ENCODE assay signal across 19 cellular contexts in the genomic region with DNA sequence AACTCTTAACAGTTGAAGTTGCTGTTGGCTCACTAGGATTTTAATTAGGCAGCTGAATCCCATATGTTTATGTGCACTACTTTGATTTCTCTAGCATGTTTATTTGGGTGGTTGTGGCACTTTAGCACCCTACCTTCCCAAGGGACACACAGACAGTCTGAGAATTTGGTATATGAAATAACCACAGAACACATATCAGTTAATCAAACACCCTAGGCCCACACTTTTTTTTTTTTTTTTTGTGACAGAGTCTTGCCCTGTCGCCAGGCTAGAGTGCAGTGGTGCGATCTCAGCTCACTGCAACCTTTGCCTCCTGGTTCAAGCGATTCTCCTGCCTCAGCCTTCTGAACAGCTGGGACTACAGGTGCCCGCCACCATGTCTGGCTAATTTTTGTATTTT.
DNase-seq lines count a peak whose midpoint lies in the region; ATAC-seq and TF ChIP-seq lines count a peak whose summit lies in the region.
"Had no signal": no experiment of that assay in that cellular context is flagged by ENCODE, and none has a peak within 500 bp of the region (broad histone marks: within the 10 kb centered on the region; RNA-seq: fewer than 3 reads in every experiment).

No MANE protein-coding gene starts in this region.

- H3K9me3 ChIP-seq in BE2C, result no peaks in the 10 kb centered on the region

- H3K27me3 Mint-ChIP-seq in effector memory CD8-positive, alpha-beta T cell, result no peaks in the 10 kb centered on the region
- no peaks in the 10 kb centered on the region for H3K27me3 Mint-ChIP-seq in natural killer cell treated with Interleukin-12 subunit alpha and Interleukin-12 subunit beta and Interleukin-15 and Interleukin-18, amount 100 ng/mL, for 72 hours
- peaks cover 30% of the 10 kb centered on the region for H3K27me3 Mint-ChIP-seq in chondrocyte (ENCODE audit: low read depth)

- DNase-seq in NCI-H2171 treated with DMSO at 0.1 percent for 48 hours (lab: John Stamatoyannopoulos, UW) (peak; percentile 1), NCI-H2171 (lab: John Stamatoyannopoulos, UW) (no peak), BE2C (no peak), chondrocyte (ENCODE audit: low spot score) (no peak), ACHN (no peak), RKO (ENCODE audit: low spot score) (no peak)
- no peak for DNase-seq in effector memory CD8-positive, alpha-beta T cell
- DNase-seq in natural killer cell treated with Interleukin-12 subunit alpha and Interleukin-12 subunit beta and Interleukin-15 and Interleukin-18, amount 100 ng/mL, for 72 hours (ENCODE audit: low spot score), result no peak
- DNase-seq: AML-193; CD4-positive, CD25-positive, alpha-beta regulatory T cell; CD8-positive, alpha-beta T cell; DMS 273 treated with DMSO at 0.1 percent for 48 hours; DMS79; EL; GDM1; H9 had no signal

- peaks cover 2% of the 10 kb centered on the region for H3K36me3 Mint-ChIP-seq in effector memory CD8-positive, alpha-beta T cell (ENCODE audit: insufficient read depth)
- H3K36me3 Mint-ChIP-seq in natural killer cell treated with Interleukin-12 subunit alpha and Interleukin-12 subunit beta and Interleukin-15 and Interleukin-18, amount 100 ng/mL, for 72 hours, result no peaks in the 10 kb centered on the region
- no peaks in the 10 kb centered on the region for H3K36me3 Mint-ChIP-seq in chondrocyte (ENCODE audit: low read depth)
- H3K36me3 Mint-ChIP-seq: CD4-positive, CD25-positive, alpha-beta regulatory T cell; CD8-positive, alpha-beta T cell had no signal

- in situ Hi-C loops in ACHN (cut with HindIII; ENCODE audit: low pct_ligation_motif_present, low pct_unique_long_range_greater_than_20kb, low sequenced_read_pairs), result no loop called here

- no peaks in the 10 kb centered on the region for H3K36me3 ChIP-seq in BE2C

- no peak overlapping the region for H3K4me3 ChIP-seq in BE2C (ENCODE audit: low read depth, low read length)
- H3K4me3 ChIP-seq: GM12878, GM23338 had no signal

- peak; percentile 59 for ATAC-seq in effector memory CD8-positive, alpha-beta T cell (replicated peaks)
- no peak for ATAC-seq in natural killer cell treated with Interleukin-12 subunit alpha and Interleukin-12 subunit beta and Interleukin-15 and Interleukin-18, amount 100 ng/mL, for 72 hours
- ATAC-seq: CD8-positive, alpha-beta T cell; GM12878; GM23338; HCT116 had no signal

- H3K4me3 Mint-ChIP-seq in effector memory CD8-positive, alpha-beta T cell, result peak overlapping the region; percentile 26 to 68
- H3K4me3 Mint-ChIP-seq in natural killer cell treated with Interleukin-12 subunit alpha and Interleukin-12 subunit beta and Interleukin-15 and Interleukin-18, amount 100 ng/mL, for 72 hours, result no peak overlapping the region
- no peak overlapping the region for H3K4me3 Mint-ChIP-seq in chondrocyte (ENCODE audit: unreplicated experiment)
- H3K4me3 Mint-ChIP-seq: CD4-positive, CD25-positive, alpha-beta regulatory T cell; CD8-positive, alpha-beta T cell; GM23338; H9 had no signal

- no peaks in the 10 kb centered on the region for H3K27me3 ChIP-seq in BE2C

- peaks cover 10 to 13% of the 10 kb centered on the region in 2 donors for H3K4me1 Mint-ChIP-seq in effector memory CD8-positive, alpha-beta T cell (ENCODE audit: low read depth in 2 of 2)
- H3K4me1 Mint-ChIP-seq in natural killer cell treated with Interleukin-12 subunit alpha and Interleukin-12 subunit beta and Interleukin-15 and Interleukin-18, amount 100 ng/mL, for 72 hours (ENCODE audit: low read depth in 2 of 2), result peaks cover 9 to 24% of the 10 kb centered on the region in 2 donors
- no peaks in the 10 kb centered on the region for H3K4me1 Mint-ChIP-seq in chondrocyte (ENCODE audit: low read depth)
- H3K4me1 Mint-ChIP-seq: GM23338, H9 had no signal

- H3K4me1 ChIP-seq in BE2C, result no peaks in the 10 kb centered on the region

- peak overlapping the region in 1 of 2 donors; percentile 70 for H3K27ac Mint-ChIP-seq in effector memory CD8-positive, alpha-beta T cell
- peak overlapping the region; percentile 25 to 89 for H3K27ac Mint-ChIP-seq in natural killer cell treated with Interleukin-12 subunit alpha and Interleukin-12 subunit beta and Interleukin-15 and Interleukin-18, amount 100 ng/mL, for 72 hours
- H3K27ac Mint-ChIP-seq in chondrocyte (ENCODE audit: unreplicated experiment), result no peak overlapping the region
- H3K27ac Mint-ChIP-seq: CD4-positive, CD25-positive, alpha-beta regulatory T cell; CD8-positive, alpha-beta T cell; GM23338 had no signal

- H3K9me3 Mint-ChIP-seq in effector memory CD8-positive, alpha-beta T cell, result no peaks in the 10 kb centered on the region
- H3K9me3 Mint-ChIP-seq in natural killer cell treated with Interleukin-12 subunit alpha and Interleukin-12 subunit beta and Interleukin-15 and Interleukin-18, amount 100 ng/mL, for 72 hours, result no peaks in the 10 kb centered on the region
- no peaks in the 10 kb centered on the region for H3K9me3 Mint-ChIP-seq in chondrocyte (ENCODE audit: low read depth)
- H3K9me3 Mint-ChIP-seq: CD8-positive, alpha-beta T cell had no signal

- no peak for TF ChIP-seq CTCF in BE2C (IDR thresholded peaks at IDR 0.05; ENCODE audit: low read depth, low read length)
- TF ChIP-seq CTCF in chondrocyte (IDR thresholded peaks at IDR 0.05), result no peak

Comparison
In these comparisons a context has a peak if more than half of its experiments do, and no peak if none do; other contexts are left out.
1. H3K4me3 Mint-ChIP-seq: peak in effector memory CD8-positive, alpha-beta T cell (2 of 2); none in natural killer cell treated with Interleukin-12 subunit alpha and Interleukin-12 subunit beta and Interleukin-15 and Interleukin-18, amount 100 ng/mL, for 72 hours (single experiment) and chondrocyte (single experiment).